10 cellular contexts compared by ENCODE assay signal in genomic region chr17:27349540-27350021, GRCh38. TPM values are rescaled to one million over a fixed set of nuclear protein-coding genes. Genes with fewer than 3 reads are reported as not detected.
A peak's percentile ranks its signal among the peaks of the same experiment; 100 is the strongest.
DNase-seq lines count a peak whose midpoint lies in the region; ATAC-seq and TF ChIP-seq lines count a peak whose summit lies in the region.
"Had no signal": no experiment of that assay in that cellular context is flagged by ENCODE, and none has a peak within 500 bp of the region (broad histone marks: within the 10 kb centered on the region; RNA-seq: fewer than 3 reads in every experiment).

No MANE protein-coding gene starts in this region.

- H3K79me2 ChIP-seq in trophoblast cell (ENCODE audit: control insufficient read depth, insufficient read depth, low read length, poor library complexity) = peaks cover 9% of the 10 kb centered on the region

- peaks cover 30% of the 10 kb centered on the region for H3K79me1 ChIP-seq in trophoblast cell (ENCODE audit: low read length)

- DNase-seq in Ammon's horn (ENCODE audit: low spot score) = peak; percentile 45
- peak; percentile 33 for DNase-seq in OCI-M2 (lab: John Stamatoyannopoulos, UW; ENCODE audit: unreplicated experiment)
- DNase-seq in trophoblast cell = peak; percentile 92 to 96
- DNase-seq in nephron progenitor cell = no peak
- DNase-seq: AML-193 had no signal

- TF ChIP-seq POLR2A in gastroesophageal sphincter (IDR thresholded peaks at IDR 0.05) = no peak

- WGBS in gastroesophageal sphincter (ENCODE audit: low coverage in 1 of 2), 2 donors = no CpG with 5 or more reads among the region's 34 CpGs
- no CpG with 5 or more reads among the region's 34 CpGs for WGBS in trophoblast cell (ENCODE audit: extremely low coverage, insufficient coverage, insufficient read length)

- peaks cover 21% of the 10 kb centered on the region for H3K36me3 Mint-ChIP-seq in nephron progenitor cell (ENCODE audit: low read depth)

- no peak overlapping the region for H3K23ac ChIP-seq in trophoblast cell (ENCODE audit: low read length)

- peak overlapping the region; percentile 29 for H4K12ac ChIP-seq in trophoblast cell (ENCODE audit: low read depth, low read length)

- peak overlapping the region; percentile 78 for H2BK5ac ChIP-seq in trophoblast cell (ENCODE audit: low read depth, low read length, poor library complexity)

- no peak for TF ChIP-seq EP300 in gastroesophageal sphincter (IDR thresholded peaks at IDR 0.05)

- H2AK5ac ChIP-seq in trophoblast cell (ENCODE audit: low read length) = no peak overlapping the region

- peak overlapping the region; percentile 27 for H2AFZ ChIP-seq in trophoblast cell (ENCODE audit: insufficient read depth, low read length, poor library complexity)

- H3K27me3 ChIP-seq in gastroesophageal sphincter (no peaks in the 10 kb centered on the region), trophoblast cell (ENCODE audit: insufficient read depth, low read length) (no peaks in the 10 kb centered on the region)

- TF ChIP-seq CTCF in gastroesophageal sphincter (IDR thresholded peaks at IDR 0.05) = no peak
- no peak for TF ChIP-seq CTCF in nephron progenitor cell (IDR thresholded peaks at IDR 0.05)

- peaks cover 36% of the 10 kb centered on the region for H3K4me1 Mint-ChIP-seq in nephron progenitor cell

- peaks cover 0 to 41% (median 7%) of the 10 kb centered on the region in 3 donors for H3K4me1 ChIP-seq in gastroesophageal sphincter
- H3K4me1 ChIP-seq in trophoblast cell (ENCODE audit: control insufficient read depth in 1 of 2, insufficient read depth in 2 of 2, low read length in 2 of 2) = peaks cover 6 to 24% of the 10 kb centered on the region in 2 experiments

- peak overlapping the region; percentile 84 for H3K9ac ChIP-seq in trophoblast cell (ENCODE audit: low read length)

- H2BK12ac ChIP-seq in trophoblast cell (ENCODE audit: low read length) = no peak overlapping the region

- peak overlapping the region; percentile 97 for H3K4me2 ChIP-seq in trophoblast cell (ENCODE audit: low read length)

- peak overlapping the region; percentile 90 for H4K91ac ChIP-seq in trophoblast cell (ENCODE audit: low read depth, low read length)

- H2BK120ac ChIP-seq in trophoblast cell (ENCODE audit: insufficient read depth, low read length, poor library complexity) = peak overlapping the region; percentile 85

- peak overlapping the region; percentile 75 for H3K14ac ChIP-seq in trophoblast cell (ENCODE audit: low read length)

- H3K4ac ChIP-seq in trophoblast cell (ENCODE audit: low read depth, low read length) = peak overlapping the region; percentile 50

- H3K9me3 ChIP-seq in gastroesophageal sphincter (no peaks in the 10 kb centered on the region), trophoblast cell (ENCODE audit: insufficient read depth, low read depth, low read length) (peaks cover 3% of the 10 kb centered on the region)

- H3K27ac Mint-ChIP-seq in nephron progenitor cell = no peak overlapping the region
- H3K27ac Mint-ChIP-seq: activated CD4-positive, alpha-beta memory T cell treated with anti-CD3 and anti-CD28 coated beads, Interleukin-2, amount 10 ng/mL, durations not matched to agents 7 days and 5 days had no signal

- H3K4me3 Mint-ChIP-seq in nephron progenitor cell = no peak overlapping the region

- peak overlapping the region; percentile 76 for H3K18ac ChIP-seq in trophoblast cell (ENCODE audit: low read length)

- ATAC-seq in gastroesophageal sphincter (no peak), HG02588 (IDR thresholded peaks at IDR 0.05; ENCODE audit: unreplicated experiment) (no peak), HG02610 (IDR thresholded peaks at IDR 0.05; ENCODE audit: unreplicated experiment) (no peak), HG02938 (IDR thresholded peaks at IDR 0.05; ENCODE audit: unreplicated experiment) (no peak)

- H4K8ac ChIP-seq in trophoblast cell (ENCODE audit: low read depth, low read length) = peak overlapping the region; percentile 86

- peak overlapping the region in 1 of 2 donors; percentile 58 for H3K4me3 ChIP-seq in gastroesophageal sphincter
- peak overlapping the region; percentile 65 for H3K4me3 ChIP-seq in trophoblast cell (ENCODE audit: low read depth, low read length)

- peaks cover 18% of the 10 kb centered on the region for H3K9me3 Mint-ChIP-seq in nephron progenitor cell
- H3K9me3 Mint-ChIP-seq: activated CD4-positive, alpha-beta memory T cell treated with anti-CD3 and anti-CD28 coated beads, Interleukin-2, amount 10 ng/mL, durations not matched to agents 7 days and 5 days had no signal

- peak overlapping the region; percentile 74 to 92 (median 83) for H3K27ac ChIP-seq in gastroesophageal sphincter
- peak overlapping the region; percentile 86 for H3K27ac ChIP-seq in trophoblast cell (ENCODE audit: low read depth, low read length)

- H3K36me3 ChIP-seq in gastroesophageal sphincter (no peaks in the 10 kb centered on the region), trophoblast cell (ENCODE audit: control insufficient read depth in 1 of 2, insufficient read depth in 2 of 2, low read length in 2 of 2) (no peaks in the 10 kb centered on the region)

- H3K27me3 Mint-ChIP-seq in nephron progenitor cell (ENCODE audit: low read depth, poor library complexity) = peaks cover 3% of the 10 kb centered on the region

RNA-seq across cellular contexts. Expression of gene WSB1, which starts 55.7 kb away (rescaled TPM):
- 100 to 1,000 TPM in 2 of 4 donors, 10 to 100 TPM in 2; 74.2 to 200 (median 133) TPM for total RNA-seq in gastroesophageal sphincter
- polyA plus RNA-seq in trophoblast cell (2013) = 193 and 206 TPM in 2 replicates
